ENCODE assay signal across 13 cellular contexts in genomic region chr1:33473900-33474299, GRCh38. TPM values are rescaled to one million over a fixed set of nuclear protein-coding genes. Genes with fewer than 3 reads are reported as not detected.
A peak's percentile ranks its signal among the peaks of the same experiment; 100 is the strongest.
DNase-seq lines count a peak whose midpoint lies in the region; ATAC-seq and TF ChIP-seq lines count a peak whose summit lies in the region.
"Had no signal": no experiment of that assay in that cellular context is flagged by ENCODE, and none has a peak within 500 bp of the region (broad histone marks: within the 10 kb centered on the region; RNA-seq: fewer than 3 reads in every experiment).

No MANE protein-coding gene starts in this region.

- TF ChIP-seq CTCF in gastrocnemius medialis (IDR thresholded peaks at IDR 0.05 in 4 of 5, conservative IDR thresholded peaks at IDR 0.05 in 1 of 5): no peak

- in situ Hi-C loops in gastrocnemius medialis (cut with MboI; ENCODE audit: low sequenced_read_pairs in 4 of 4): loop anchor here in 3 of 4 donors (10.0 to 25.0 kb wide), 2 partner anchors 99 to 112 kb away; no protein-coding TSS in a partner anchor

- DNase-seq in EL (peak; percentile 54), RKO (ENCODE audit: low spot score) (peak; percentile 84), Right ventricle myocardium superior (no peak), gastrocnemius medialis (no peak), epidermal melanocyte (ENCODE audit: insufficient read length, low spot score) (no peak), HT-29 (ENCODE audit: low spot score) (no peak)
- DNase-seq: anterior cingulate cortex, NCI-H1694, NCI-H774, testis had no signal

- ATAC-seq in Right ventricle myocardium superior (ENCODE audit: poor library complexity): peak; percentile 53
- ATAC-seq in gastrocnemius medialis: no peak
- ATAC-seq in GM19467 (IDR thresholded peaks at IDR 0.05; ENCODE audit: unreplicated experiment): no peak
- ATAC-seq: K562 had no signal

- peak overlapping the region; percentile 8 to 88 (median 85) for H3K27ac ChIP-seq in gastrocnemius medialis
- H3K27ac ChIP-seq: SJSA1, testis had no signal

- no peaks in the 10 kb centered on the region for H3K9me3 ChIP-seq in gastrocnemius medialis
- H3K9me3 ChIP-seq: SJSA1, testis had no signal

- intact Hi-C loops in Right ventricle myocardium superior (cut with DNase I) (loop anchor here (5.0 to 10.0 kb wide), 3 partner anchors 138 to 259 kb away; no protein-coding TSS in a partner anchor), gastrocnemius medialis (cut with DNase I; ENCODE audit: low total_unique reads) (loop anchor here (2.0 to 5.0 kb wide), 4 partner anchors 43 to 657 kb away; partner anchors contain the start of genes PHC2, S100PBP and YARS1)

- no peaks in the 10 kb centered on the region for H3K27me3 ChIP-seq in gastrocnemius medialis
- H3K27me3 ChIP-seq: SJSA1, testis had no signal

- H3K36me3 ChIP-seq in gastrocnemius medialis: peaks cover 0 to under 1% of the 10 kb centered on the region in 2 donors
- H3K36me3 ChIP-seq: SJSA1 had no signal

- H3K4me3 ChIP-seq in gastrocnemius medialis: no peak overlapping the region
- H3K4me3 ChIP-seq: testis had no signal

- TF ChIP-seq POLR2A in gastrocnemius medialis (IDR thresholded peaks at IDR 0.05): no peak

- H3K4me1 ChIP-seq in gastrocnemius medialis: peaks cover 16 to 35% of the 10 kb centered on the region in 2 donors

RNA-seq across cellular contexts. Expression of gene ZSCAN20, which starts 1.5 kb away (rescaled TPM):
- 4.4 TPM for total RNA-seq in Right ventricle myocardium superior
- total RNA-seq in gastrocnemius medialis: 1 to 10 TPM; 2.7 to 7.0 (median 4.2) TPM
- 4.2 and 4.3 TPM in 2 replicates for total RNA-seq in HT-29 (2014; rRNA removed; shearing (Covaris generic))

RNA-seq across cellular contexts. Expression of gene PHC2, which starts 43.0 kb away (rescaled TPM):
- total RNA-seq in Right ventricle myocardium superior (105 TPM), gastrocnemius medialis (100 to 1,000 TPM; 318 to 516 (median 364) TPM)
- 148 and 166 TPM in 2 replicates for total RNA-seq in HT-29 (2014; rRNA removed; shearing (Covaris generic))

Comparison
In these comparisons a context has a peak if more than half of its experiments do, and no peak if none do; other contexts are left out.
1. DNase-seq: peak in EL (single experiment) and RKO (single experiment); none in Right ventricle myocardium superior (single experiment), gastrocnemius medialis (0 of 2), epidermal melanocyte (single experiment) and HT-29 (single experiment).